ENCODE assay signal across 8 cellular contexts in the genomic region with DNA sequence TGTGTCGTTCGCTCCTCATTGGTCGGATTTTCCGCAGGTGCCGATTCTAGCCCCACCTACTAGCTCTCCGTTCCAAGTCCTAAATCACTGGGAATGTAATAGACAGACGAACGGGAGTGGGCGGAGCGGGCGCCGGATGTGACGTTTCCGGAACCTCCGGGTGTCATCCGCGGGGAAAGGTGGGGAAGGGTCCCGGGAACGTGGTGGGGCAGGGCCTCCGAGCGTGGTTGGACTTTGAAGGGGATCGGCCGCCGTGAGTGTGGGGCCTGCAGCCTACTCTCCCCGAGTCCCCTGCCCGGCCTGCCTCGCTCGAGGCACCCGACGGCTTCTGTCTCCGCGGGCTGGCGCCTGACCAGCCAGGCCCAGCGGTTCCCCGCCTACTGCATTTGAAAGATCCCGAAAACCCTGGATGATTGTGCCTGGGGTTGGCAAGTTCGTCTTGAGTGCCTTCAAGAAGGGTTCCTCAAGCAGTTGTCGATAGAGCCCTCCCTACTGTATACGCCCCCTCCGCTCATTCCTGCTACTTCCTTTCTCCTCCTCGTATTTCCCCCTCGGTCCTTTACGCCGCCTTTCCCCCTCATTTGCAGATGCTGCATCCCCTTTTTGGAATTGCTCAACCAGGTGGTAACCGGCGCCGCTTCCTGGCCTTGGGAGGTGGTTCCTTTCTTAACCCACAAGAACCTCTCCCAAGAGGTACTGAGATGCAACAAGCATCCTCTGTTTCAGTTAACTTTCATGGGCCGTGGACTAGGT. TPM values are rescaled to one million over a fixed set of nuclear protein-coding genes. Genes with fewer than 3 reads are reported as not detected.
DNase-seq lines count a peak whose midpoint lies in the region; ATAC-seq, FAIRE-seq and TF ChIP-seq lines count a peak whose summit lies in the region.

A gene (plus strand): TSS at position 144 of the 753 bp plus-strand sequence. CDS start 1,896 bp downstream, outside the sequence.

- WGBS in pancreas, 2 donors, result 0% methylated on average over 47 to 48 of the region's 48 CpGs

- H3K4me3 ChIP-seq in GM12875 (ENCODE audit: low read depth, low read length) (peak within 1 kb of the TSS; percentile 90), adipocyte (ENCODE audit: low read length) (peak within 1 kb of the TSS; percentile 91), pancreas (peak within 1 kb of the TSS; percentile 53 to 88 (median 80)), tibial artery (peak within 1 kb of the TSS; percentile 72 to 82)

- H3K9me3 ChIP-seq in adipocyte (ENCODE audit: control insufficient read depth, low read length) (no peaks in the 10 kb centered on the region), pancreas (no peaks in the 10 kb centered on the region), tibial artery (no peaks in the 10 kb centered on the region)

- peaks cover 37% of the 10 kb centered on the region for H3K4me1 ChIP-seq in adipocyte (ENCODE audit: control insufficient read depth, insufficient read depth, low read length)
- H3K4me1 ChIP-seq in pancreas, result peaks cover 7 to 14% (median 14%) of the 10 kb centered on the region in 3 donors
- H3K4me1 ChIP-seq in tibial artery, result peaks cover 0 to 43% (median 21%) of the 10 kb centered on the region in 4 donors

- H3K9ac ChIP-seq in adipocyte (ENCODE audit: low read length), result peak within 1 kb of the TSS; percentile 89

- peak; percentile 88 for FAIRE-seq in pancreas (lab: Jason Lieb, UNC)

- intact Hi-C loops in Right ventricle myocardium superior (cut with DNase I) (loop anchor here (10.0 kb wide), 4 partner anchors 316 to 756 kb away; a partner anchor contains a TSS), pancreas (cut with DNase I) (loop anchor here in 1 of 3 donors (10.0 kb wide), 1 partner anchor 506 kb away; no protein-coding TSS in a partner anchor), tibial artery (cut with DNase I; ENCODE audit: low total_unique reads) (loop anchor here (10.0 kb wide), 3 partner anchors 96 to 506 kb away; a partner anchor contains a TSS)

- TF ChIP-seq CTCF in GM12875 (IDR thresholded peaks at IDR 0.05; ENCODE audit: borderline replicate concordance, insufficient read depth, low read depth, low read length) (no peak), pancreas (IDR thresholded peaks at IDR 0.05) (no peak), tibial artery (IDR thresholded peaks at IDR 0.05) (no peak)

- ATAC-seq in HG02798 (IDR thresholded peaks at IDR 0.05; ENCODE audit: poor library complexity, unreplicated experiment) (peak; percentile 95), Right ventricle myocardium superior (ENCODE audit: poor library complexity) (peak; percentile 99), pancreas (peak; percentile 99 to 100 (median 99))

- no peaks in the 10 kb centered on the region for H3K27me3 ChIP-seq in adipocyte (replicated peaks; ENCODE audit: control insufficient read depth, insufficient read depth, low read length)
- no peaks in the 10 kb centered on the region for H3K27me3 ChIP-seq in pancreas
- H3K27me3 ChIP-seq in tibial artery, result no peaks in the 10 kb centered on the region

- H3K36me3 ChIP-seq in adipocyte (ENCODE audit: control insufficient read depth, insufficient read depth, low read length, severe bottlenecking) (peaks cover 8% of the 10 kb centered on the region), pancreas (no peaks in the 10 kb centered on the region), tibial artery (peaks cover 10 to 29% (median 15%) of the 10 kb centered on the region in 3 donors)

- peak; percentile 98 for DNase-seq in NCI-H1436 (lab: John Stamatoyannopoulos, UW)
- peak; percentile 88 for DNase-seq in T follicular helper cell (ENCODE audit: low read depth)
- DNase-seq in adipocyte (ENCODE audit: low read depth), result peak; percentile 99
- peak; percentile 98 for DNase-seq in Right ventricle myocardium superior
- DNase-seq in pancreas, result peak; percentile 95 to 97 (median 97)
- DNase-seq in tibial artery, result peak; percentile 97 to 98

- H3K27ac ChIP-seq in pancreas, result peak within 1 kb of the TSS; percentile 73 to 85 (median 79)
- H3K27ac ChIP-seq in tibial artery, result peak within 1 kb of the TSS; percentile 92 to 94

RNA-seq across cellular contexts. Expression of the gene that starts here (rescaled TPM):
- 27.7 TPM for total RNA-seq in Right ventricle myocardium superior
- total RNA-seq in pancreas, result 10 to 100 TPM; 11.7 to 24.4 (median 13.2) TPM
- 10 to 100 TPM in 1 of 2 donors, 1 to 10 TPM in 1; 9.8 to 16.7 TPM for polyA plus RNA-seq in pancreas

Comparison
In these comparisons a context has a peak if more than half of its experiments do, and no peak if none do; other contexts are left out.
1. Peak in every context shown above with its lines: DNase-seq, ATAC-seq, H3K4me3 ChIP-seq and H3K27ac ChIP-seq.